In genomic region chr2:152505495-152505906, GRCh38 we compare ENCODE assay signal across 10 cellular contexts.
DNase-seq lines count a peak whose midpoint lies in the region; ATAC-seq, FAIRE-seq and TF ChIP-seq lines count a peak whose summit lies in the region.
"Had no signal": no experiment of that assay in that cellular context is flagged by ENCODE, and none has a peak within 500 bp of the region (broad histone marks: within the 10 kb centered on the region; RNA-seq: fewer than 3 reads in every experiment).

No MANE protein-coding gene starts in this region.

- no peak for FAIRE-seq in GM12878 (lab: Jason Lieb, UNC)

- peak; percentile 65 for ATAC-seq in HG03066 (IDR thresholded peaks at IDR 0.05; ENCODE audit: low read depth, unreplicated experiment)
- peak; percentile 89 for ATAC-seq in GM12878
- ATAC-seq in GM18502 (IDR thresholded peaks at IDR 0.05; ENCODE audit: poor library complexity, unreplicated experiment), result no peak
- ATAC-seq in T-helper 17 cell, result no peak

- H4K20me1 ChIP-seq in GM12878 (ENCODE audit: control insufficient read depth, insufficient read depth), result no peaks in the 10 kb centered on the region

- no TSS peak for BruUV-seq in GM12878 (replicated peaks; lab: Mats Ljungman, UMichigan)

- WGBS in GM12878 (ENCODE audit: insufficient coverage, insufficient replicate concordance, low lambda C conversion rate, missing lambda C conversion rate), result 56% methylated on average over 9 of the region's 9 CpGs

- peaks cover 11% of the 10 kb centered on the region; the same call in 1 of the 2 replicates for H3K4me1 ChIP-seq in GM12878 (ENCODE audit: control insufficient read depth, insufficient read depth, low read length)

- no peak for TF ChIP-seq CTCF in GM12878 (IDR thresholded peaks at IDR 0.05 in 2 of 3, conservative IDR thresholded peaks at IDR 0.05 in 1 of 3; ENCODE audit: control insufficient read depth in 2 of 3, extremely low read depth in 1 of 3, insufficient read depth in 1 of 3, low read depth in 3 of 3, low read length in 3 of 3)

- TF ChIP-seq EP300 in GM12878 (IDR thresholded peaks at IDR 0.05; ENCODE audit: borderline replicate concordance in 1 of 2, control insufficient read depth in 1 of 2, low read depth in 2 of 2, low read length in 2 of 2), result peak in 1 of 2 experiments; percentile 46; a peak in 1 of 4 replicates

- peak overlapping the region; percentile 24 for H2AFZ ChIP-seq in GM12878 (ENCODE audit: control insufficient read depth, low read depth, low read length)

- no peaks in the 10 kb centered on the region; the same call in none of the 2 replicates for H3K79me2 ChIP-seq in GM12878 (ENCODE audit: control insufficient read depth, insufficient read depth, low read length)

- H3K36me3 ChIP-seq in GM12878 (ENCODE audit: control insufficient read depth in 2 of 2, insufficient read depth in 2 of 2, low read length in 1 of 2), result no peaks in the 10 kb centered on the region

- intact Hi-C loops in GM12878 (cut with micrococcal nuclease; ENCODE audit: unreplicated experiment), result loop anchor here (5.0 kb wide), 1 partner anchor 107 kb away; no protein-coding TSS in a partner anchor

- H3K9me3 ChIP-seq in GM12878 (replicated peaks; ENCODE audit: control insufficient read depth, insufficient read depth, low read length) (no peaks in the 10 kb centered on the region), T-helper 17 cell (ENCODE audit: control insufficient read depth, low read length, poor library complexity, severe bottlenecking) (no peaks in the 10 kb centered on the region)

- no peak for TF ChIP-seq RAD21 in GM12878 (IDR thresholded peaks at IDR 0.05; ENCODE audit: insufficient read depth, low read depth, low read length)

- TF ChIP-seq POLR2A in GM12878 (IDR thresholded peaks at IDR 0.05; ENCODE audit: low read depth, low read length), result no peak

- no peak overlapping the region for H3K4me3 ChIP-seq in GM12878

- in situ Hi-C loops in GM12878 (cut with MboI), result no loop called here

- POLR2A ChIA-PET in GM12878 (lab: Charles Lee), result interaction anchor here (0.8 to 2.2 kb wide), 4 partner anchors 9 to 108 kb away, joined by 3 to 9 read pairs (median 4); no protein-coding TSS in a partner anchor

- peak; percentile 35 for DNase-seq in GM12878 (ENCODE audit: low read depth, low spot score)
- peak; percentile 78 for DNase-seq in islet precursor cell
- peak; percentile 92 for DNase-seq in superior temporal gyrus (ENCODE audit: extremely low spot score)
- no peak for DNase-seq in SHP77 treated with DMSO at 0.1 percent for 48 hours (lab: John Stamatoyannopoulos, UW)
- DNase-seq in T-helper 17 cell, result no peak
- no peak for DNase-seq in activated effector memory CD4-positive, alpha-beta T cell treated with Interleukin-2 at 50 U/mL for 16 hours
- DNase-seq: activated CD4-positive, CD25-positive, alpha-beta regulatory T cell; NCI-H1694 treated with DMSO at 0.1 percent for 48 hours had no signal

- H3K27me3 Mint-ChIP-seq in T-helper 17 cell, result peaks cover 11% of the 10 kb centered on the region

- no peak overlapping the region; the same call in 1 of the 2 replicates for H3K9ac ChIP-seq in GM12878 (ENCODE audit: control insufficient read depth, insufficient read depth, low read length)

- H3K4me1 Mint-ChIP-seq in T-helper 17 cell, result no peaks in the 10 kb centered on the region

- no peaks in the 10 kb centered on the region; a peak in 1 of 4 replicates for H3K27me3 ChIP-seq in GM12878 (replicated peaks in 1 of 2; ENCODE audit: control insufficient read depth in 2 of 2, insufficient read depth in 2 of 2, low read length in 1 of 2)

- no peak overlapping the region for H3K27ac Mint-ChIP-seq in T-helper 17 cell

- SMC1A ChIA-PET in GM12878 (lab: Charles Lee; ENCODE audit: uncharacterized antibody, unreplicated experiment), result interaction anchor here (0.7 to 2.8 kb wide), 12 partner anchors 9 to 477 kb away, joined by 3 to 25 read pairs (median 3); no protein-coding TSS in a partner anchor

- H3K4me3 Mint-ChIP-seq in T-helper 17 cell, result no peak overlapping the region

- peak overlapping the region; percentile 29; the same call in 1 of the 2 replicates for H3K27ac ChIP-seq in GM12878 (ENCODE audit: control insufficient read depth, insufficient read depth)

- RAD21 ChIA-PET in GM12878 (lab: Charles Lee; ENCODE audit: unreplicated experiment), result interaction anchor here (1.0 to 2.8 kb wide), 10 partner anchors 9 to 169 kb away, joined by 3 to 12 read pairs (median 5); no protein-coding TSS in a partner anchor

- peak overlapping the region; percentile 59 for H3K4me2 ChIP-seq in GM12878 (ENCODE audit: control insufficient read depth, insufficient read depth)

- H3K36me3 Mint-ChIP-seq in T-helper 17 cell (ENCODE audit: low read depth), result no peaks in the 10 kb centered on the region

- CTCF ChIA-PET in GM12878 (lab: Yijun Ruan, JAX), result interaction anchor here (1.6 to 2.2 kb wide), 2 partner anchors 8 to 13 kb away, joined by 6 to 8 read pairs; no protein-coding TSS in a partner anchor

TF ChIP-seq in GM12878, 131 proteins besides CTCF, POLR2A, EP300 and RAD21 (continues in another document):
- TF ChIP-seq NFXL1 (IDR thresholded peaks at IDR 0.05; ENCODE audit: borderline replicate concordance) (no peak), NR2F1 (conservative IDR thresholded peaks at IDR 0.05) (0 out of 2 replicates have a peak, but pooled peaks have one; percentile 25), ZNF217 (IDR thresholded peaks at IDR 0.05) (no peak), SMAD1 (IDR thresholded peaks at IDR 0.05; ENCODE audit: low read depth, partially characterized antibody) (no peak), IKZF2 (IDR thresholded peaks at IDR 0.05) (peak in 1 of 2 experiments; percentile 19; a peak in 1 of 4 replicates), SREBF2 (IDR thresholded peaks at IDR 0.05; ENCODE audit: low read length) (no peak), RELB (IDR thresholded peaks at IDR 0.05; ENCODE audit: low read depth) (peak; percentile 32; the same call in 1 of the 2 replicates), ELK1 (IDR thresholded peaks at IDR 0.05; ENCODE audit: low read depth, low read length) (no peak), SKIL (IDR thresholded peaks at IDR 0.05; ENCODE audit: low read depth, poor library complexity, severe bottlenecking) (peak; percentile 64), BCL11A (IDR thresholded peaks at IDR 0.05; ENCODE audit: low read depth, low read length) (peak; percentile 7; the same call in 1 of the 2 replicates), BHLHE40 (IDR thresholded peaks at IDR 0.05; ENCODE audit: borderline replicate concordance in 1 of 2, low read depth in 2 of 2, low read length in 1 of 2) (peak in 1 of 2 experiments; percentile 63; a peak in 1 of 4 replicates), ZNF24 (IDR thresholded peaks at IDR 0.05) (0 out of 2 replicates have a peak, but pooled peaks have one; percentile 32), MTA3 (IDR thresholded peaks at IDR 0.05; ENCODE audit: borderline replicate concordance, low read length) (no peak), HDAC2 (IDR thresholded peaks at IDR 0.05) (no peak), CHD4 (IDR thresholded peaks at IDR 0.05) (no peak)

Comparison
In these comparisons a context has a peak if more than half of its experiments do, and no peak if none do; other contexts are left out.
1. ATAC-seq: peak in HG03066 (single experiment) and GM12878 (single experiment); none in GM18502 (single experiment) and T-helper 17 cell (single experiment).
2. DNase-seq: peak in GM12878 (single experiment), islet precursor cell (single experiment) and superior temporal gyrus (single experiment); none in SHP77 treated with DMSO at 0.1 percent for 48 hours (single experiment), T-helper 17 cell (0 of 3) and activated effector memory CD4-positive, alpha-beta T cell treated with Interleukin-2 at 50 U/mL for 16 hours (single experiment).